In genomic region chr2:128595763-128596452, GRCh38 we compare ENCODE assay signal across 18 cellular contexts.
DNase-seq lines count a peak whose midpoint lies in the region; ATAC-seq and TF ChIP-seq lines count a peak whose summit lies in the region.
"Had no signal": no experiment of that assay in that cellular context is flagged by ENCODE, and none has a peak within 500 bp of the region (broad histone marks: within the 10 kb centered on the region; RNA-seq: fewer than 3 reads in every experiment).

No MANE protein-coding gene starts in this region.

- no peaks in the 10 kb centered on the region for H3K9me3 ChIP-seq in stomach

- no peak for TF ChIP-seq EP300 in stomach (IDR thresholded peaks at IDR 0.05)

- H3K4me1 ChIP-seq in stomach = peaks cover 0 to 16% (median 2%) of the 10 kb centered on the region in 4 donors

- peak; percentile 44 for DNase-seq in activated effector memory CD4-positive, alpha-beta T cell treated with anti-CD3 and anti-CD28 coated beads, Interleukin-2, amount 50 U/mL, for 16 hours
- no peak for DNase-seq in activated effector memory CD4-positive, alpha-beta T cell treated with Interleukin-2 at 50 U/mL for 16 hours
- peak; percentile 79 for DNase-seq in chondrocyte (ENCODE audit: low spot score)
- peak; percentile 0 for DNase-seq in myocyte (ENCODE audit: low read depth)
- peak; percentile 20 for DNase-seq in stomach
- no peak for DNase-seq in NCI-H69 (lab: John Stamatoyannopoulos, UW)
- no peak for DNase-seq in RPMI8226
- DNase-seq: ACHN; CD8-positive, alpha-beta memory T cell; GM23248; Karpas-422; MM.1S; NCI-H1105 treated with DMSO at 0.1 percent for 48 hours; NCI-H2171; NCI-H446 treated with DMSO at 0.1 percent for 48 hours; SIG-M5 had no signal

- H3K36me3 ChIP-seq in stomach = no peaks in the 10 kb centered on the region

- intact Hi-C loops in stomach (cut with DNase I; ENCODE audit: low total_unique reads) = no loop called here

- no peaks in the 10 kb centered on the region for H3K27me3 ChIP-seq in stomach

- no peaks in the 10 kb centered on the region for H3K27me3 Mint-ChIP-seq in chondrocyte (ENCODE audit: low read depth)

- no peak overlapping the region for H3K27ac Mint-ChIP-seq in chondrocyte (ENCODE audit: unreplicated experiment)
- H3K27ac Mint-ChIP-seq: B cell; CD8-positive, alpha-beta memory T cell had no signal

- no peak for ATAC-seq in HG02763 (IDR thresholded peaks at IDR 0.05; ENCODE audit: unreplicated experiment)

- H3K4me3 Mint-ChIP-seq in chondrocyte (ENCODE audit: unreplicated experiment) = no peak overlapping the region
- H3K4me3 Mint-ChIP-seq: B cell; CD8-positive, alpha-beta memory T cell had no signal

- H3K4me3 ChIP-seq in stomach = no peak overlapping the region
- H3K4me3 ChIP-seq: GM23248 had no signal

- H3K9me3 Mint-ChIP-seq in chondrocyte (ENCODE audit: low read depth) = no peaks in the 10 kb centered on the region
- H3K9me3 Mint-ChIP-seq: CD8-positive, alpha-beta memory T cell had no signal

- no peak for TF ChIP-seq POLR2A in stomach (IDR thresholded peaks at IDR 0.05)

- no peak for TF ChIP-seq CTCF in chondrocyte (IDR thresholded peaks at IDR 0.05)
- TF ChIP-seq CTCF in stomach (IDR thresholded peaks at IDR 0.05) = no peak

- H3K36me3 Mint-ChIP-seq in chondrocyte (ENCODE audit: low read depth) = no peaks in the 10 kb centered on the region
- H3K36me3 Mint-ChIP-seq: CD8-positive, alpha-beta memory T cell had no signal

- no peaks in the 10 kb centered on the region for H3K4me1 Mint-ChIP-seq in chondrocyte (ENCODE audit: low read depth)
- H3K4me1 Mint-ChIP-seq: B cell; CD8-positive, alpha-beta memory T cell had no signal

- H3K27ac ChIP-seq in stomach = no peak overlapping the region
- H3K27ac ChIP-seq: GM23248 had no signal

- WGBS in stomach, 5 donors = 55 to 81% (median 79%) methylated on average over 11 to 16 of the region's 16 CpGs

Comparison
In these comparisons a context has a peak if more than half of its experiments do, and no peak if none do; other contexts are left out.
1. DNase-seq: peak in activated effector memory CD4-positive, alpha-beta T cell treated with anti-CD3 and anti-CD28 coated beads, Interleukin-2, amount 50 U/mL, for 16 hours (single experiment), chondrocyte (single experiment), myocyte (single experiment) and stomach (single experiment); none in activated effector memory CD4-positive, alpha-beta T cell treated with Interleukin-2 at 50 U/mL for 16 hours (single experiment), NCI-H69 (single experiment) and RPMI8226 (single experiment).